Comparison of ENCODE assay signal across 22 cellular contexts in genomic region chr6:117459447-117459944, GRCh38. TPM values are rescaled to one million over a fixed set of nuclear protein-coding genes. Genes with fewer than 3 reads are reported as not detected.
DNase-seq lines count a peak whose midpoint lies in the region; TF ChIP-seq lines count a peak whose summit lies in the region.
"Had no signal": no experiment of that assay in that cellular context is flagged by ENCODE, and none has a peak within 500 bp of the region (broad histone marks: within the 10 kb centered on the region; RNA-seq: fewer than 3 reads in every experiment).

No MANE protein-coding gene starts in this region.

- no peak for TF ChIP-seq CTCF in glutamatergic neuron (IDR thresholded peaks at IDR 0.05; ENCODE audit: partially characterized antibody, unreplicated experiment)
- TF ChIP-seq CTCF in GM20000 (IDR thresholded peaks at IDR 0.05; ENCODE audit: extremely low read depth, missing control alignments) = no peak

- no peak overlapping the region for H3K4me3 Mint-ChIP-seq in glutamatergic neuron (ENCODE audit: unreplicated experiment)

- DNase-seq in NCI-H1417 (lab: John Stamatoyannopoulos, UW) (peak; percentile 34 to 84 (median 72)), NCI-H1417 treated with DMSO at 0.1 percent for 48 hours (lab: John Stamatoyannopoulos, UW) (no peak), NCI-H128 (lab: John Stamatoyannopoulos, UW; ENCODE audit: unreplicated experiment) (peak; percentile 48), glutamatergic neuron (no peak), GM20000 (ENCODE audit: low spot score) (no peak), hippocampal formation (lab: John Stamatoyannopoulos, UW) (no peak), T-helper 9 cell (no peak)
- DNase-seq: 8988T; Calu3; DND-41; KBM-7; MM.1S; NCI-H1092; NCI-H1694; NCI-H2081 treated with DMSO at 0.1 percent for 48 hours; NCI-H446 treated with DMSO at 0.1 percent for 48 hours; NCI-H526; NCI-H82; NK-92 treated with Interleukin-12 subunit alpha and Interleukin-12 subunit beta, amount 100 ng/mL, for 24 hours; PC-3; SK-N-SH had no signal

- H3K27ac Mint-ChIP-seq in glutamatergic neuron (ENCODE audit: unreplicated experiment) = peak overlapping the region; percentile 31

- no peaks in the 10 kb centered on the region for H3K36me3 Mint-ChIP-seq in glutamatergic neuron (ENCODE audit: unreplicated experiment)

- H3K27me3 Mint-ChIP-seq in glutamatergic neuron (ENCODE audit: unreplicated experiment) = no peaks in the 10 kb centered on the region

- H3K4me1 Mint-ChIP-seq in glutamatergic neuron (ENCODE audit: low read depth, unreplicated experiment) = peaks cover 3% of the 10 kb centered on the region

- no peaks in the 10 kb centered on the region for H3K9me3 Mint-ChIP-seq in glutamatergic neuron (ENCODE audit: unreplicated experiment)

RNA-seq across cellular contexts. Expression of gene DCBLD1, which starts 23.0 kb away (rescaled TPM):
- total RNA-seq in glutamatergic neuron (ENCODE audit: unreplicated experiment) = 25.1 TPM

RNA-seq across cellular contexts. Expression of gene ROS1, which starts 33.8 kb away (rescaled TPM):
- total RNA-seq in glutamatergic neuron (ENCODE audit: unreplicated experiment) = not detected
- total RNA-seq: HT-29 had no signal

Comparison
In these comparisons a context has a peak if more than half of its experiments do, and no peak if none do; other contexts are left out.
1. DNase-seq: peak in NCI-H1417 (3 of 3) and NCI-H128 (single experiment); none in NCI-H1417 treated with DMSO at 0.1 percent for 48 hours (single experiment), glutamatergic neuron (single experiment), GM20000 (single experiment), hippocampal formation (0 of 2) and T-helper 9 cell (single experiment).